19 cellular contexts compared by ENCODE assay signal in genomic region chr17:78345172-78345571, GRCh38. TPM values are rescaled to one million over a fixed set of nuclear protein-coding genes. Genes with fewer than 3 reads are reported as not detected.
A peak's percentile ranks its signal among the peaks of the same experiment; 100 is the strongest.
DNase-seq lines count a peak whose midpoint lies in the region; ATAC-seq, FAIRE-seq and TF ChIP-seq lines count a peak whose summit lies in the region.
"Had no signal": no experiment of that assay in that cellular context is flagged by ENCODE, and none has a peak within 500 bp of the region (broad histone marks: within the 10 kb centered on the region; RNA-seq: fewer than 3 reads in every experiment).

No MANE protein-coding gene starts in this region.

- dilution Hi-C loops in IMR-90 (cut with HindIII; ENCODE audit: low sequenced_read_pairs, unreplicated experiment): no loop called here

- H2AK5ac ChIP-seq in IMR-90 (ENCODE audit: low read depth, low read length): peak overlapping the region; percentile 94
- peak overlapping the region; percentile 40; the same call in 1 of the 2 replicates for H2AK5ac ChIP-seq in H1 (ENCODE audit: low read depth, low read length)

- POLR2A ChIA-PET in CD4-positive, alpha-beta memory T cell (lab: Charles Lee; ENCODE audit: partially characterized antibody): interaction anchor here (0.9 to 1.4 kb wide), 2 partner anchors 9 to 31 kb away, joined by 3 to 5 read pairs; no protein-coding TSS in a partner anchor
- POLR2A ChIA-PET in IMR-90 (lab: Charles Lee; ENCODE audit: unreplicated experiment): no interaction called here
- POLR2A ChIA-PET in H1 (lab: Charles Lee; ENCODE audit: partially characterized antibody): interaction anchor here (1.5 to 5.2 kb wide), 2 partner anchors 15 to 16 kb away, joined by 3 to 29 read pairs; partner anchors contain the start of gene SOCS3

- no peak for TF ChIP-seq RAD21 in IMR-90 (IDR thresholded peaks at IDR 0.05; ENCODE audit: low read length)
- TF ChIP-seq RAD21 in H1 (IDR thresholded peaks at IDR 0.05 in 1 of 2, conservative IDR thresholded peaks at IDR 0.05 in 1 of 2; ENCODE audit: low read depth in 2 of 2, low read length in 2 of 2): no peak; a peak in 1 of 4 replicates

- H2BK120ac ChIP-seq in IMR-90 (ENCODE audit: low read depth, low read length): 0 out of 2 replicates have a peak overlapping the region, but pooled peaks have one; percentile 52
- H2BK120ac ChIP-seq in H1 (replicated peaks; ENCODE audit: low read depth, low read length): no peak overlapping the region

- H4K20me1 ChIP-seq in IMR-90 (ENCODE audit: insufficient read depth, low read length): no peaks in the 10 kb centered on the region; the same call in 1 of the 2 replicates
- no peaks in the 10 kb centered on the region for H4K20me1 ChIP-seq in H1 (replicated peaks in 1 of 2; ENCODE audit: control insufficient read depth in 1 of 2, insufficient read depth in 2 of 2, low read length in 2 of 2)
- H4K20me1 ChIP-seq in osteoblast (ENCODE audit: insufficient read depth, low read length): no peaks in the 10 kb centered on the region

- H3K23ac ChIP-seq in IMR-90 (ENCODE audit: low read depth, low read length): no peak overlapping the region
- H3K23ac ChIP-seq in H1 (ENCODE audit: insufficient read length): no peak overlapping the region

- H3K36me3 Mint-ChIP-seq in CD4-positive, alpha-beta memory T cell: no peaks in the 10 kb centered on the region
- H3K36me3 Mint-ChIP-seq: activated naive CD4-positive, alpha-beta T cell treated with anti-CD3 and anti-CD28 coated beads, Interleukin-2, amount 50 U/mL, for 24 hours had no signal

- H3K9ac ChIP-seq in IMR-90 (ENCODE audit: low read depth, low read length) (no peak overlapping the region), H1 (replicated peaks in 1 of 4; ENCODE audit: extremely low read depth in 1 of 4, low read depth in 3 of 4, low read length in 3 of 4) (no peak overlapping the region)

- H4K91ac ChIP-seq in IMR-90 (ENCODE audit: insufficient read depth, low read depth, low read length): no peak overlapping the region
- no peak overlapping the region for H4K91ac ChIP-seq in H1 (replicated peaks; ENCODE audit: insufficient read length, low read length)

- H3K79me1 ChIP-seq in IMR-90 (ENCODE audit: low read depth in 1 of 2, low read length in 2 of 2) (peaks cover 0 to 13% of the 10 kb centered on the region in 2 experiments; a peak in 1 of 4 replicates), H1 (ENCODE audit: low read depth, low read length) (no peaks in the 10 kb centered on the region)

- peak overlapping the region; percentile 49 for H2BK20ac ChIP-seq in IMR-90 (ENCODE audit: low read depth, low read length)
- H2BK20ac ChIP-seq in H1 (ENCODE audit: low read length): no peak overlapping the region

- peaks cover 2% of the 10 kb centered on the region; the same call in 1 of the 2 replicates for H3K23me2 ChIP-seq in H1 (ENCODE audit: low read depth, low read length)

- H3K4me2 ChIP-seq in IMR-90 (ENCODE audit: low read depth, low read length): no peak overlapping the region
- H3K4me2 ChIP-seq in H1 (ENCODE audit: insufficient read depth in 1 of 2, low read depth in 2 of 2, low read length in 2 of 2): no peak overlapping the region
- no peak overlapping the region for H3K4me2 ChIP-seq in osteoblast (ENCODE audit: insufficient read depth, low read length)

- H2BK15ac ChIP-seq in IMR-90 (ENCODE audit: low read depth, low read length) (0 out of 3 replicates have a peak overlapping the region, but pooled peaks have one; percentile 34), H1 (ENCODE audit: low read length) (no peak overlapping the region)

- no peaks in the 10 kb centered on the region for H3K9me3 ChIP-seq in CD4-positive, alpha-beta memory T cell (ENCODE audit: control insufficient read depth in 1 of 2, low read length in 2 of 2)
- H3K9me3 ChIP-seq in IMR-90 (ENCODE audit: control insufficient read depth, insufficient read depth, low read length) (no peaks in the 10 kb centered on the region), H1 (ENCODE audit: insufficient read depth in 2 of 2, low read depth in 1 of 2, low read length in 1 of 2) (no peaks in the 10 kb centered on the region), osteoblast (ENCODE audit: low read depth, low read length) (no peaks in the 10 kb centered on the region)
- H3K9me3 ChIP-seq: testis had no signal

- no peak for DNase-seq in CD4-positive, alpha-beta memory T cell
- DNase-seq in IMR-90 (no peak), H1 (ENCODE audit: low read depth in 1 of 2, low spot score in 2 of 2) (no peak), osteoblast (ENCODE audit: insufficient read length, low spot score, missing footprints) (peak; percentile 87), T1000 (lab: John Stamatoyannopoulos, UW) (no peak), HCEC 1CT (no peak)
- DNase-seq: activated CD8-positive, alpha-beta T cell treated with anti-CD3 and anti-CD28 coated beads, Interleukin-2, amount 10 ng/mL, durations not matched to agents 7 days and 5 days; activated T-cell treated with anti-CD3 and anti-CD28 coated beads, Interleukin-2, amount 50 U/mL, for 4 hours; COR-L47; Kasumi-1; mesendoderm; NCI-H1092; NCI-H526; retina; testis had no signal

- no peak for FAIRE-seq in H1 (lab: Jason Lieb, UNC)

- no peaks in the 10 kb centered on the region for H3K36me3 ChIP-seq in CD4-positive, alpha-beta memory T cell (ENCODE audit: insufficient read depth, low read length)
- H3K36me3 ChIP-seq in IMR-90 (ENCODE audit: control insufficient read depth, insufficient read depth, low read length) (no peaks in the 10 kb centered on the region), H1 (ENCODE audit: control insufficient read depth in 2 of 4, insufficient read depth in 4 of 4, low read length in 3 of 4) (no peaks in the 10 kb centered on the region), osteoblast (ENCODE audit: insufficient read depth, low read length) (no peaks in the 10 kb centered on the region)

- ATAC-seq in IMR-90 (ENCODE audit: low read depth) (no peak), HG03460 (IDR thresholded peaks at IDR 0.05; ENCODE audit: unreplicated experiment) (no peak), GM21423 (IDR thresholded peaks at IDR 0.05; ENCODE audit: unreplicated experiment) (no peak)
- ATAC-seq: activated CD8-positive, alpha-beta T cell treated with anti-CD3 and anti-CD28 coated beads, Interleukin-2, amount 10 ng/mL, durations not matched to agents 7 days and 5 days; activated T-cell treated with anti-CD3 and anti-CD28 coated beads, Interleukin-2, amount 50 U/mL, for 4 hours; Right ventricle myocardium inferior had no signal

- no peak overlapping the region for H4K8ac ChIP-seq in IMR-90 (ENCODE audit: low read depth in 2 of 2, low read length in 2 of 2)
- no peak overlapping the region for H4K8ac ChIP-seq in H1 (ENCODE audit: extremely low read depth, insufficient read depth, low read length)

- peak overlapping the region; percentile 2 for H3K4ac ChIP-seq in IMR-90 (ENCODE audit: low read depth, low read length)
- H3K4ac ChIP-seq in H1 (replicated peaks; ENCODE audit: insufficient read length, low read depth, low read length): no peak overlapping the region

- peaks cover 89% of the 10 kb centered on the region for H3K4me1 ChIP-seq in CD4-positive, alpha-beta memory T cell (ENCODE audit: insufficient read depth, low read length)
- H3K4me1 ChIP-seq in IMR-90 (ENCODE audit: control insufficient read depth, insufficient read depth, low read length) (peaks cover 25% of the 10 kb centered on the region), H1 (replicated peaks in 1 of 4; ENCODE audit: control insufficient read depth in 3 of 4, insufficient read depth in 4 of 4, low read length in 3 of 4) (peaks cover 0 to 17% (median 14%) of the 10 kb centered on the region in 4 experiments; a peak in 5 of 7 replicates), osteoblast (ENCODE audit: insufficient read depth, low read length) (peaks cover 28% of the 10 kb centered on the region)

- no peak overlapping the region for H3K4me3 ChIP-seq in CD4-positive, alpha-beta memory T cell (ENCODE audit: low read length in 2 of 2)
- H3K4me3 ChIP-seq in IMR-90 (ENCODE audit: insufficient read depth, low read depth, low read length) (no peak overlapping the region), H1 (ENCODE audit: extremely low read depth in 1 of 4, insufficient read depth in 2 of 4, low read depth in 3 of 4, low read length in 4 of 4) (no peak overlapping the region), osteoblast (ENCODE audit: insufficient read depth, low read length) (no peak overlapping the region)
- H3K4me3 ChIP-seq: testis had no signal

- in situ Hi-C loops in IMR-90 (cut with MboI; ENCODE audit: low sequenced_read_pairs): no loop called here

- peak overlapping the region in 4 of 8 donors; percentile 25 to 72 (median 60) for H3K4me3 Mint-ChIP-seq in CD4-positive, alpha-beta memory T cell
- H3K4me3 Mint-ChIP-seq: activated CD8-positive, alpha-beta T cell treated with anti-CD3 and anti-CD28 coated beads, Interleukin-2, amount 10 ng/mL, durations not matched to agents 7 days and 5 days; activated T-cell treated with anti-CD3 and anti-CD28 coated beads, Interleukin-2, amount 50 U/mL, for 4 hours had no signal

- no peaks in the 10 kb centered on the region for H3K27me3 ChIP-seq in CD4-positive, alpha-beta memory T cell (ENCODE audit: insufficient read depth, low read length)
- H3K27me3 ChIP-seq in IMR-90 (ENCODE audit: control insufficient read depth, insufficient read depth, low read length) (no peaks in the 10 kb centered on the region), H1 (replicated peaks in 1 of 4; ENCODE audit: control insufficient read depth in 3 of 4, extremely low read depth in 1 of 4, insufficient read depth in 3 of 4, low read length in 3 of 4) (peaks cover 0 to 22% (median 12%) of the 10 kb centered on the region in 4 experiments; a peak in 5 of 7 replicates), osteoblast (ENCODE audit: insufficient read depth, low read length) (no peaks in the 10 kb centered on the region)
- H3K27me3 ChIP-seq: testis had no signal

- H3K27ac Mint-ChIP-seq in CD4-positive, alpha-beta memory T cell: peak overlapping the region; percentile 85 to 98 (median 91)
- H3K27ac Mint-ChIP-seq: activated CD8-positive, alpha-beta T cell treated with anti-CD3 and anti-CD28 coated beads, Interleukin-2, amount 10 ng/mL, durations not matched to agents 7 days and 5 days; activated naive CD4-positive, alpha-beta T cell treated with anti-CD3 and anti-CD28 coated beads, Interleukin-2, amount 50 U/mL, for 24 hours had no signal

- intact Hi-C loops in CD4-positive, alpha-beta memory T cell (cut with micrococcal nuclease): no loop called here
- intact Hi-C loops in IMR-90 (cut with micrococcal nuclease): no loop called here

- H4K5ac ChIP-seq in IMR-90 (ENCODE audit: low read depth, low read length) (no peak overlapping the region), H1 (ENCODE audit: insufficient read length, low read depth, low read length) (no peak overlapping the region)

- H2AK9ac ChIP-seq in IMR-90 (replicated peaks; ENCODE audit: low read depth, low read length, poor library complexity): no peak overlapping the region

- H3K9me1 ChIP-seq in IMR-90 (ENCODE audit: insufficient read depth, low read length): peaks cover 24% of the 10 kb centered on the region

- TF ChIP-seq CTCF in IMR-90 (conservative IDR thresholded peaks at IDR 0.05; ENCODE audit: low read depth, low read length): no peak
- TF ChIP-seq CTCF in H1 (IDR thresholded peaks at IDR 0.05; ENCODE audit: control extremely low read depth in 1 of 3, insufficient read depth in 1 of 3, low read depth in 1 of 3, low read length in 3 of 3): peak in 2 of 3 experiments; percentile 20 to 22; a peak in 2 of 4 replicates
- no peak for TF ChIP-seq CTCF in osteoblast (IDR thresholded peaks at IDR 0.05; ENCODE audit: extremely low read depth, low read depth, low read length)

- H3K56ac ChIP-seq in IMR-90 (ENCODE audit: extremely low read depth, insufficient read depth, low read length) (no peak overlapping the region), H1 (replicated peaks; ENCODE audit: insufficient read length, low read depth, low read length) (no peak overlapping the region)

- H3K18ac ChIP-seq in IMR-90 (ENCODE audit: low read depth, low read length): no peak overlapping the region
- H3K18ac ChIP-seq in H1 (ENCODE audit: extremely low read depth, low read length): no peak overlapping the region

- CTCF ChIA-PET in CD4-positive, alpha-beta memory T cell (lab: Charles Lee; ENCODE audit: partially characterized antibody): interaction anchor here (0.9 to 11.2 kb wide), 5 partner anchors 14 to 56 kb away, joined by 3 to 134 read pairs (median 5); partner anchors contain the start of gene SOCS3
- CTCF ChIA-PET in IMR-90 (lab: Yijun Ruan, JAX): no interaction called here
- CTCF ChIA-PET in H1 (lab: Charles Lee; ENCODE audit: partially characterized antibody): interaction anchor here (0.6 to 2.7 kb wide), 11 partner anchors 10 to 94 kb away, joined by 3 to 9 read pairs (median 5); no protein-coding TSS in a partner anchor

- WGBS in IMR-90 (ENCODE audit: extremely low coverage in 2 of 2, insufficient read length in 1 of 2), 2 experiments: no CpG with 5 or more reads among the region's 8 CpGs
- WGBS in H1 (ENCODE audit: extremely low coverage in 1 of 2, insufficient coverage in 1 of 2, insufficient read length in 1 of 2, insufficient replicate concordance in 2 of 2, low coverage in 1 of 2, low lambda C conversion rate in 2 of 2, missing lambda C conversion rate in 1 of 2), 2 experiments: 93% methylated on average over 8 of the region's 8 CpGs; no CpG with 5 or more reads in 1 of the 2 experiments

- H2BK12ac ChIP-seq in H1 (ENCODE audit: low read depth, low read length): peak overlapping the region; percentile 94; the same call in 1 of the 2 replicates

- no peak for TF ChIP-seq POLR2A in IMR-90 (IDR thresholded peaks at IDR 0.05; ENCODE audit: low read depth, low read length)
- no peak for TF ChIP-seq POLR2A in H1 (IDR thresholded peaks at IDR 0.05; ENCODE audit: control extremely low read depth in 1 of 2, low read depth in 2 of 2, low read length in 2 of 2)

- H2BK5ac ChIP-seq in IMR-90 (ENCODE audit: low read depth, low read length, poor library complexity, severe bottlenecking): no peak overlapping the region
- no peak overlapping the region for H2BK5ac ChIP-seq in H1 (ENCODE audit: low read depth, low read length)

- H3K27me3 Mint-ChIP-seq in CD4-positive, alpha-beta memory T cell: no peaks in the 10 kb centered on the region
- H3K27me3 Mint-ChIP-seq: activated naive CD4-positive, alpha-beta T cell treated with anti-CD3 and anti-CD28 coated beads, Interleukin-2, amount 50 U/mL, for 24 hours had no signal

- peak overlapping the region; percentile 5 for H3K27ac ChIP-seq in CD4-positive, alpha-beta memory T cell (ENCODE audit: low read depth, low read length)
- H3K27ac ChIP-seq in IMR-90 (ENCODE audit: insufficient read depth, low read length) (no peak overlapping the region), H1 (ENCODE audit: low read depth, low read length) (no peak overlapping the region), osteoblast (ENCODE audit: low read depth, low read length) (no peak overlapping the region)
- H3K27ac ChIP-seq: testis had no signal

- H3K4me1 Mint-ChIP-seq in CD4-positive, alpha-beta memory T cell: peaks cover 62 to 88% (median 74%) of the 10 kb centered on the region in 4 donors

- no peak for TF ChIP-seq EP300 in H1 (IDR thresholded peaks at IDR 0.05; ENCODE audit: borderline replicate concordance in 1 of 2, low read depth in 2 of 2, low read length in 2 of 2)

- H2AFZ ChIP-seq in IMR-90 (replicated peaks; ENCODE audit: low read length, poor library complexity): no peak overlapping the region
- no peak overlapping the region for H2AFZ ChIP-seq in H1 (ENCODE audit: low read length)
- no peak overlapping the region for H2AFZ ChIP-seq in osteoblast (ENCODE audit: low read length)

- BruUV-seq in IMR-90 (replicated peaks; lab: Mats Ljungman, UMichigan): no TSS peak

- H3K14ac ChIP-seq in IMR-90 (replicated peaks; ENCODE audit: low read depth, low read length) (peak overlapping the region; percentile 15; the same call in 1 of the 2 replicates), H1 (ENCODE audit: insufficient read length) (no peak overlapping the region)

- no peaks in the 10 kb centered on the region for H3K79me2 ChIP-seq in H1 (ENCODE audit: control insufficient read depth in 1 of 2, insufficient read depth in 2 of 2, low read length in 2 of 2)
- no peaks in the 10 kb centered on the region for H3K79me2 ChIP-seq in osteoblast (ENCODE audit: insufficient read depth, low read length)

- peaks cover 0 to 4% (median 0%) of the 10 kb centered on the region in 8 donors for H3K9me3 Mint-ChIP-seq in CD4-positive, alpha-beta memory T cell
- H3K9me3 Mint-ChIP-seq: activated naive CD4-positive, alpha-beta T cell treated with anti-CD3 and anti-CD28 coated beads, Interleukin-2, amount 50 U/mL, for 24 hours; activated T-cell treated with anti-CD3 and anti-CD28 coated beads, Interleukin-2, amount 50 U/mL, for 4 hours had no signal

RNA-seq across cellular contexts. Expression of gene SOCS3, which starts 14.7 kb away (rescaled TPM):
- total RNA-seq in CD4-positive, alpha-beta memory T cell: 1 to 10 TPM; 7.5 to 8.4 TPM
- polyA plus RNA-seq in CD4-positive, alpha-beta memory T cell: 100 to 1,000 TPM in 1 of 2 donors, 10 to 100 TPM in 1; 60.8 to 220 TPM
- 19.7 and 19.9 TPM in 2 replicates for total RNA-seq in IMR-90 (2012; rRNA removed)
- 18.3 and 19.2 TPM in 2 replicates for polyA plus RNA-seq in IMR-90 (2012; rRNA removed)
- polyA plus RNA-seq in IMR-90 (2012; cell fraction: cytosol; rRNA removed): 29.0 and 102 TPM in 2 replicates
- 163 and 202 TPM in 2 replicates for polyA plus RNA-seq in IMR-90 (2012; cell fraction: nucleus; rRNA removed; ENCODE audit: low replicate concordance)
- 47.9 and 49.4 TPM in 2 replicates for total RNA-seq in H1 (2021; fragmentation: NEBNext Ultra II Directional; extraction: Animal tissue kit (Norgen Biotek cat#: 25700))
- polyA plus RNA-seq in H1 (2011; rRNA removed): 10.1 and 15.2 TPM in 2 replicates
- 13.5 TPM for polyA plus RNA-seq in H1 (2011; cell fraction: cytosol; rRNA removed)
- 33.4 TPM for polyA plus RNA-seq in H1 (2011; cell fraction: nucleus; rRNA removed)
- 13.7 to 17.9 TPM (median 15.6 TPM) in 4 replicates for polyA plus RNA-seq in H1 (2012, experiment 1 of 2)
- 21.7 TPM for polyA plus RNA-seq in H1 (2012, experiment 2 of 2)
- polyA plus RNA-seq in H1 (2013, experiment 1 of 2): 28.0 TPM
- 27.0 TPM for polyA plus RNA-seq in H1 (2013, experiment 2 of 2)
- polyA minus RNA-seq in H1 (2011; rRNA and poly(A)+ RNA removed): 7.3 and 11.0 TPM in 2 replicates
- polyA minus RNA-seq in H1 (2011; cell fraction: cytosol; rRNA and poly(A)+ RNA removed): 17.7 TPM
- 14.3 TPM for polyA minus RNA-seq in H1 (2011; cell fraction: nucleus; rRNA and poly(A)+ RNA removed)
- 78.1 and 95.2 TPM in 2 replicates for total RNA-seq in osteoblast

RNA-seq across cellular contexts. Expression of gene PGS1, which starts 33.3 kb away (rescaled TPM):
- 10 to 100 TPM; 84.4 to 84.8 TPM for total RNA-seq in CD4-positive, alpha-beta memory T cell
- polyA plus RNA-seq in CD4-positive, alpha-beta memory T cell: 10 to 100 TPM; 33.9 to 36.6 TPM
- total RNA-seq in IMR-90 (2012; rRNA removed) (14.4 and 18.5 TPM in 2 replicates), osteoblast (34.4 and 39.5 TPM in 2 replicates)
- polyA plus RNA-seq in IMR-90 (2012; rRNA removed) (35.5 and 43.2 TPM in 2 replicates), H1 (2011; rRNA removed) (46.7 and 69.3 TPM in 2 replicates)
- polyA plus RNA-seq in IMR-90 (2012; cell fraction: cytosol; rRNA removed): 26.3 and 45.8 TPM in 2 replicates
- 189 and 191 TPM in 2 replicates for polyA plus RNA-seq in IMR-90 (2012; cell fraction: nucleus; rRNA removed; ENCODE audit: low replicate concordance)
- total RNA-seq in H1 (2021; fragmentation: NEBNext Ultra II Directional; extraction: Animal tissue kit (Norgen Biotek cat#: 25700)): 56.7 and 60.0 TPM in 2 replicates
- 69.5 TPM for polyA plus RNA-seq in H1 (2011; cell fraction: cytosol; rRNA removed)
- polyA plus RNA-seq in H1 (2011; cell fraction: nucleus; rRNA removed): 180 TPM
- polyA plus RNA-seq in H1 (2012, experiment 1 of 2): 38.8 to 53.2 TPM (median 48.6 TPM) in 4 replicates
- 42.4 TPM for polyA plus RNA-seq in H1 (2012, experiment 2 of 2)
- 34.5 TPM for polyA plus RNA-seq in H1 (2013, experiment 1 of 2)
- polyA plus RNA-seq in H1 (2013, experiment 2 of 2): 33.4 TPM
- 49.7 and 65.7 TPM in 2 replicates for polyA minus RNA-seq in H1 (2011; rRNA and poly(A)+ RNA removed)
- polyA minus RNA-seq in H1 (2011; cell fraction: cytosol; rRNA and poly(A)+ RNA removed): 37.5 TPM
- polyA minus RNA-seq in H1 (2011; cell fraction: nucleus; rRNA and poly(A)+ RNA removed): 62.2 TPM

Comparison
In these comparisons a context has a peak if more than half of its experiments do, and no peak if none do; other contexts are left out.
1. CTCF ChIP-seq: peak in H1 (2 of 3); none in IMR-90 (single experiment) and osteoblast (single experiment).